ENCODE assay signal across 9 cellular contexts in genomic region chr5:87120518-87121314, GRCh38.
DNase-seq lines count a peak whose midpoint lies in the region; ATAC-seq, FAIRE-seq and TF ChIP-seq lines count a peak whose summit lies in the region.
"Had no signal": no experiment of that assay in that cellular context is flagged by ENCODE, and none has a peak within 500 bp of the region (broad histone marks: within the 10 kb centered on the region; RNA-seq: fewer than 3 reads in every experiment).

No MANE protein-coding gene starts in this region.

- H3K79me2 ChIP-seq in GM12878 (ENCODE audit: control insufficient read depth, insufficient read depth, low read length), result no peaks in the 10 kb centered on the region

- BruUV-seq in GM12878 (replicated peaks; lab: Mats Ljungman, UMichigan), result no TSS peak

- H3K4me3 ChIP-seq in GM12878, result no peak overlapping the region
- no peak overlapping the region for H3K4me3 ChIP-seq in right atrium auricular region

- no peak for TF ChIP-seq RAD21 in GM12878 (IDR thresholded peaks at IDR 0.05; ENCODE audit: insufficient read depth, low read depth, low read length)

- peaks cover 43% of the 10 kb centered on the region for H3K4me1 ChIP-seq in GM12878 (ENCODE audit: control insufficient read depth, insufficient read depth, low read length)
- H3K4me1 ChIP-seq in right atrium auricular region, result peaks cover 0 to 11% of the 10 kb centered on the region in 2 donors

- TF ChIP-seq EP300 in GM12878 (IDR thresholded peaks at IDR 0.05; ENCODE audit: borderline replicate concordance in 1 of 2, control insufficient read depth in 1 of 2, low read depth in 2 of 2, low read length in 2 of 2), result no peak

- no peaks in the 10 kb centered on the region; the same call in 2 of the 3 replicates for H3K9me3 ChIP-seq in GM12878 (replicated peaks; ENCODE audit: control insufficient read depth, insufficient read depth, low read length)
- no peaks in the 10 kb centered on the region for H3K9me3 ChIP-seq in right atrium auricular region

- in situ Hi-C loops in GM12878 (cut with MboI), result no loop called here

- H2AFZ ChIP-seq in GM12878 (ENCODE audit: control insufficient read depth, low read depth, low read length), result peak overlapping the region; percentile 53

- SMC1A ChIA-PET in GM12878 (lab: Charles Lee; ENCODE audit: uncharacterized antibody, unreplicated experiment), result interaction anchor here (0.5 to 3.4 kb wide), 24 partner anchors 11 to 1809 kb away, joined by 3 to 29 read pairs (median 6); no protein-coding TSS in a partner anchor

- 0% methylated on average over 2 of the region's 2 CpGs for WGBS in GM12878 (ENCODE audit: insufficient coverage, insufficient replicate concordance, low lambda C conversion rate, missing lambda C conversion rate)

- RAD21 ChIA-PET in GM12878 (lab: Charles Lee; ENCODE audit: unreplicated experiment), result interaction anchor here (0.7 to 8.1 kb wide), 15 partner anchors 17 to 278 kb away, joined by 3 to 81 read pairs (median 5); no protein-coding TSS in a partner anchor

- H3K4me2 ChIP-seq in GM12878 (ENCODE audit: control insufficient read depth, insufficient read depth), result peak overlapping the region; percentile 91

- TF ChIP-seq CTCF in GM12878 (IDR thresholded peaks at IDR 0.05 in 2 of 3, conservative IDR thresholded peaks at IDR 0.05 in 1 of 3; ENCODE audit: control insufficient read depth in 2 of 3, extremely low read depth in 1 of 3, insufficient read depth in 1 of 3, low read depth in 3 of 3, low read length in 3 of 3) (no peak), right atrium auricular region (IDR thresholded peaks at IDR 0.05) (no peak)

- no peak for TF ChIP-seq POLR2A in GM12878 (IDR thresholded peaks at IDR 0.05; ENCODE audit: low read depth, low read length)

- intact Hi-C loops in GM12878 (cut with micrococcal nuclease; ENCODE audit: unreplicated experiment), result loop anchor here (2.0 to 5.0 kb wide), 2 partner anchors 46 to 227 kb away; no protein-coding TSS in a partner anchor

- CTCF ChIA-PET in GM12878 (lab: Yijun Ruan, JAX), result interaction anchor here (0.6 to 1.5 kb wide), 5 partner anchors 13 to 280 kb away, joined by 3 read pairs; partner anchors contain the start of gene RASA1

- H3K36me3 ChIP-seq in GM12878 (ENCODE audit: control insufficient read depth in 2 of 2, insufficient read depth in 2 of 2, low read length in 1 of 2) (no peaks in the 10 kb centered on the region), right atrium auricular region (no peaks in the 10 kb centered on the region)

- H3K9ac ChIP-seq in GM12878 (ENCODE audit: control insufficient read depth, insufficient read depth, low read length), result no peak overlapping the region

- FAIRE-seq in GM12878 (lab: Jason Lieb, UNC), result no peak
- FAIRE-seq: islet of Langerhans had no signal

- H3K27me3 ChIP-seq in GM12878 (replicated peaks in 1 of 2; ENCODE audit: control insufficient read depth in 2 of 2, insufficient read depth in 2 of 2, low read length in 1 of 2) (no peaks in the 10 kb centered on the region), right atrium auricular region (no peaks in the 10 kb centered on the region)

- POLR2A ChIA-PET in GM12878 (lab: Charles Lee), result interaction anchor here (0.8 to 1.8 kb wide), 6 partner anchors 9 to 48 kb away, joined by 3 to 7 read pairs (median 6); no protein-coding TSS in a partner anchor

- H3K27ac ChIP-seq in GM12878 (ENCODE audit: control insufficient read depth, insufficient read depth), result peak overlapping the region; percentile 78
- peak overlapping the region in 1 of 2 donors; percentile 49 for H3K27ac ChIP-seq in right atrium auricular region

- H4K20me1 ChIP-seq in GM12878 (ENCODE audit: control insufficient read depth, insufficient read depth), result no peaks in the 10 kb centered on the region

- peak; percentile 33 for ATAC-seq in GM19351 (IDR thresholded peaks at IDR 0.05; ENCODE audit: unreplicated experiment)
- ATAC-seq in GM12878, result peak; percentile 67
- ATAC-seq in HG03442 (IDR thresholded peaks at IDR 0.05; ENCODE audit: unreplicated experiment), result no peak

- DNase-seq in AG20443 (ENCODE audit: low spot score), result peak; percentile 72
- peak; percentile 21 for DNase-seq in NAMALWA (ENCODE audit: low spot score)
- DNase-seq in GM12878 (ENCODE audit: low read depth, low spot score), result no peak
- DNase-seq in non-pigmented ciliary epithelial cell (ENCODE audit: low read depth), result peak; percentile 90
- DNase-seq in right atrium auricular region (ENCODE audit: low spot score), result no peak
- no peak for DNase-seq in NCI-H1105 treated with DMSO at 0.1 percent for 48 hours (lab: John Stamatoyannopoulos, UW)

TF ChIP-seq in GM12878, 131 proteins besides CTCF, POLR2A, EP300 and RAD21:
- TF ChIP-seq LARP7 (IDR thresholded peaks at IDR 0.05), result no peak
- TF ChIP-seq CREM (IDR thresholded peaks at IDR 0.05; ENCODE audit: low read depth), result peak; percentile 23; the same call in 1 of the 2 replicates
- TF ChIP-seq POU2F2 (IDR thresholded peaks at IDR 0.05; ENCODE audit: borderline replicate concordance, low read depth, low read length), result no peak
- no peak for TF ChIP-seq JUND (IDR thresholded peaks at IDR 0.05; ENCODE audit: low read depth, low read length)
- no peak for TF ChIP-seq NFXL1 (IDR thresholded peaks at IDR 0.05; ENCODE audit: borderline replicate concordance)
- TF ChIP-seq NRF1 (conservative IDR thresholded peaks at IDR 0.05; ENCODE audit: low read depth, low read length), result no peak
- TF ChIP-seq E2F8 (IDR thresholded peaks at IDR 0.05; ENCODE audit: low read depth, partially characterized antibody), result no peak
- no peak for TF ChIP-seq ZNF622 (IDR thresholded peaks at IDR 0.05)
- TF ChIP-seq RUNX3 (IDR thresholded peaks at IDR 0.05; ENCODE audit: low read length), result peak; percentile 54
- peak; percentile 29; the same call in 1 of the 2 replicates for TF ChIP-seq ATF7 (IDR thresholded peaks at IDR 0.05; ENCODE audit: low read depth)
- TF ChIP-seq ATF2 (IDR thresholded peaks at IDR 0.05; ENCODE audit: low read length), result no peak
- TF ChIP-seq GABPA (IDR thresholded peaks at IDR 0.05; ENCODE audit: low read depth), result no peak

Comparison
In these comparisons a context has a peak if more than half of its experiments do, and no peak if none do; other contexts are left out.
1. DNase-seq: peak in AG20443 (single experiment), NAMALWA (single experiment) and non-pigmented ciliary epithelial cell (single experiment); none in GM12878 (single experiment), right atrium auricular region (single experiment) and NCI-H1105 treated with DMSO at 0.1 percent for 48 hours (single experiment).